8 cellular contexts compared by ENCODE assay signal in genomic region chr6:152734630-152735029, GRCh38. TPM values are rescaled to one million over a fixed set of nuclear protein-coding genes. Genes with fewer than 3 reads are reported as not detected.
"Had no signal": no experiment of that assay in that cellular context is flagged by ENCODE, and none has a peak within 500 bp of the region (broad histone marks: within the 10 kb centered on the region; RNA-seq: fewer than 3 reads in every experiment).

No MANE protein-coding gene starts in this region.

- ATAC-seq: K562 had no signal

- DNase-seq: GM23248, GOT3, H7, HCEC 1CT, IMR-90 had no signal

RNA-seq across cellular contexts. Expression of gene VIP, which starts 16.0 kb away (rescaled TPM):
- total RNA-seq: H4, H7, HT-29, IMR-90, K562 had no signal
- polyA plus RNA-seq: GM23248, IMR-90 had no signal

RNA-seq across cellular contexts. Expression of gene MYCT1, which starts 36.9 kb away (rescaled TPM):
- total RNA-seq: H4, HT-29 had no signal
- polyA plus RNA-seq: GM23248 had no signal
